Comparison of ENCODE assay signal across 8 cellular contexts in genomic region chr4:86934772-86935498, GRCh38. TPM values are rescaled to one million over a fixed set of nuclear protein-coding genes. Genes with fewer than 3 reads are reported as not detected.
A peak's percentile ranks its signal among the peaks of the same experiment; 100 is the strongest.
DNase-seq lines count a peak whose midpoint lies in the region; ATAC-seq, FAIRE-seq and TF ChIP-seq lines count a peak whose summit lies in the region.

Gene AFF1 (plus strand): TSS chr4:86935011. CDS start chr4:86948534, 13,523 bp downstream.

- peaks cover 0 to 6% of the 10 kb centered on the region in 2 donors for H3K36me3 ChIP-seq in kidney (ENCODE audit: control insufficient read depth in 1 of 2, insufficient read depth in 2 of 2, low read length in 2 of 2)

- intact Hi-C loops in kidney (cut with DNase I), result no loop called here

- H3K9me3 Mint-ChIP-seq in central memory CD8-positive, alpha-beta T cell, result no peaks in the 10 kb centered on the region

- peak within 1 kb of the TSS; percentile 85 to 96 for H3K4me3 ChIP-seq in kidney (ENCODE audit: low read length in 2 of 2)

- H3K9ac ChIP-seq in kidney (ENCODE audit: low read length in 2 of 2), result peak within 1 kb of the TSS; percentile 95 to 96

- no peaks in the 10 kb centered on the region for H3K9me3 ChIP-seq in kidney (ENCODE audit: control insufficient read depth in 1 of 2, low read length in 2 of 2)

- H3K4me3 Mint-ChIP-seq in central memory CD8-positive, alpha-beta T cell, result peak within 1 kb of the TSS; percentile 84

- no peak for FAIRE-seq in kidney (lab: Jason Lieb, UNC)

- peak; percentile 81 for DNase-seq in AG09319 (ENCODE audit: extremely low read depth, low read depth)
- DNase-seq in NCI-H345 treated with DMSO at 0.1 percent for 48 hours (lab: John Stamatoyannopoulos, UW; ENCODE audit: unreplicated experiment), result peak; percentile 31
- DNase-seq in activated CD4-positive, CD25-positive, alpha-beta regulatory T cell treated with anti-CD3 and anti-CD28 coated beads, Interleukin-2, amount 50 U/mL, for 16 hours (ENCODE audit: low read depth, low spot score), result peak; percentile 68
- DNase-seq in central memory CD8-positive, alpha-beta T cell (ENCODE audit: low spot score in 2 of 2), result peak; percentile 76 to 78
- DNase-seq in kidney, result peak; percentile 99
- peak; percentile 83 for DNase-seq in stimulated activated CD4-positive, alpha-beta T cell treated with anti-CD3 and anti-CD28 coated beads, Interleukin-15, amount 100 ng/mL, for 48 hours (ENCODE audit: low read depth in 2 of 2)

- H3K27me3 Mint-ChIP-seq in central memory CD8-positive, alpha-beta T cell, result no peaks in the 10 kb centered on the region

- peak within 1 kb of the TSS; percentile 92 to 97 for H3K27ac ChIP-seq in kidney (ENCODE audit: low read depth in 2 of 2, low read length in 2 of 2)

- H3K4me1 ChIP-seq in kidney (ENCODE audit: control insufficient read depth in 1 of 2, insufficient read depth in 1 of 2, low read depth in 1 of 2, low read length in 2 of 2), result peaks cover 14 to 20% of the 10 kb centered on the region in 2 donors

- peaks cover 7% of the 10 kb centered on the region for H3K36me3 Mint-ChIP-seq in central memory CD8-positive, alpha-beta T cell (ENCODE audit: insufficient read depth)

- TF ChIP-seq CTCF in AG09319 (IDR thresholded peaks at IDR 0.05; ENCODE audit: low read depth, low read length) (peak; percentile 32), kidney (IDR thresholded peaks at IDR 0.05; ENCODE audit: borderline replicate concordance, extremely low read depth, insufficient read depth) (peak; percentile 40)

- ATAC-seq in GM19025 (IDR thresholded peaks at IDR 0.05; ENCODE audit: low read depth, unreplicated experiment) (peak; percentile 40), HG03280 (IDR thresholded peaks at IDR 0.05; ENCODE audit: unreplicated experiment) (peak; percentile 49)
- peak; percentile 72 for ATAC-seq in central memory CD8-positive, alpha-beta T cell (replicated peaks; ENCODE audit: extremely low read depth, poor library complexity, severe bottlenecking)

- H3K4me1 Mint-ChIP-seq in central memory CD8-positive, alpha-beta T cell, result peaks cover 48% of the 10 kb centered on the region

- peak within 1 kb of the TSS; percentile 89 for H3K27ac Mint-ChIP-seq in central memory CD8-positive, alpha-beta T cell (ENCODE audit: low read depth)

RNA-seq across cellular contexts. Expression of gene AFF1, which starts in this region (rescaled TPM):
- 187 TPM for total RNA-seq in kidney
- 13.4 TPM for polyA plus RNA-seq in kidney (ENCODE audit: insufficient read depth, low read depth, low replicate concordance)

Comparison
In these comparisons a context has a peak if more than half of its experiments do, and no peak if none do; other contexts are left out.
1. Peak in every context shown above with its lines: DNase-seq, ATAC-seq, H3K4me3 ChIP-seq and H3K27ac ChIP-seq.
2. DNase-seq: peak in every context shown above with its lines; median percentile 99 in kidney; 83 in stimulated activated CD4-positive, alpha-beta T cell treated with anti-CD3 and anti-CD28 coated beads, Interleukin-15, amount 100 ng/mL, for 48 hours; 81 in AG09319; 77 in central memory CD8-positive, alpha-beta T cell; 68 in activated CD4-positive, CD25-positive, alpha-beta regulatory T cell treated with anti-CD3 and anti-CD28 coated beads, Interleukin-2, amount 50 U/mL, for 16 hours; 31 in NCI-H345 treated with DMSO at 0.1 percent for 48 hours.